In genomic region chr17:81558941-81559806, GRCh38 we compare ENCODE assay signal across 12 cellular contexts. TPM values are rescaled to one million over a fixed set of nuclear protein-coding genes. Genes with fewer than 3 reads are reported as not detected.
DNase-seq lines count a peak whose midpoint lies in the region; ATAC-seq, FAIRE-seq and TF ChIP-seq lines count a peak whose summit lies in the region.
"Had no signal": no experiment of that assay in that cellular context is flagged by ENCODE, and none has a peak within 500 bp of the region (broad histone marks: within the 10 kb centered on the region; RNA-seq: fewer than 3 reads in every experiment).

No MANE protein-coding gene starts in this region.

- H3K4me3 ChIP-seq in A549, result no peak overlapping the region
- H3K4me3 ChIP-seq in H7 (ENCODE audit: insufficient read depth, low read depth, low read length), result no peak overlapping the region
- no peak overlapping the region for H3K4me3 ChIP-seq in dorsolateral prefrontal cortex

- H3K9me3 ChIP-seq in A549, result no peaks in the 10 kb centered on the region

- FAIRE-seq in A549 (lab: Jason Lieb, UNC), result no peak

- POLR2A ChIA-PET in A549 (lab: Yijun Ruan, JAX), result interaction anchor here (0.7 to 2.1 kb wide), 4 partner anchors 21 to 310 kb away, joined by 3 to 6 read pairs (median 6); no protein-coding TSS in a partner anchor

- peak; percentile 78 to 85 for TF ChIP-seq RAD21 in A549 (conservative IDR thresholded peaks at IDR 0.05 in 1 of 2, IDR thresholded peaks at IDR 0.05 in 1 of 2)

- H3K4me2 ChIP-seq in A549, result no peak overlapping the region

- H3K27ac ChIP-seq in A549, result peak overlapping the region; percentile 58 to 88
- H3K27ac ChIP-seq in dorsolateral prefrontal cortex, result peak overlapping the region in 14 of 59 donors; percentile 5 to 52 (median 22)

- TF ChIP-seq POLR2A in A549 (IDR thresholded peaks at IDR 0.05; ENCODE audit: low read length), result no peak

- ATAC-seq in A549, result peak; percentile 92 to 93
- peak; percentile 69 for ATAC-seq in SK-N-SH treated with all-trans-retinoic acid at 6 μM for 48 hours
- peak; percentile 39 to 60 for ATAC-seq in left cardiac atrium
- ATAC-seq: activated T-cell treated with anti-CD3 and anti-CD28 coated beads, Interleukin-2, amount 50 U/mL, for 4 hours had no signal

- 64% methylated on average over 25 of the region's 27 CpGs for WGBS in A549 (ENCODE audit: missing lambda C conversion rate)

- peaks cover 17% of the 10 kb centered on the region for H3K36me3 ChIP-seq in H7 (replicated peaks; ENCODE audit: control insufficient read depth, insufficient read depth, low read length)

- no peak; a peak in 1 of 5 replicates for TF ChIP-seq EP300 in A549 (IDR thresholded peaks at IDR 0.05)

- peaks cover 82% of the 10 kb centered on the region for H3K4me1 ChIP-seq in A549

- peak; percentile 79 to 85 for DNase-seq in A549 (ENCODE audit: low read depth in 1 of 2, low spot score in 1 of 2)
- peak; percentile 84 for DNase-seq in H7
- DNase-seq in left cardiac atrium, result no peak
- DNase-seq in UCSD-AML1 (lab: John Stamatoyannopoulos, UW; ENCODE audit: unreplicated experiment), result no peak
- DNase-seq in dorsolateral prefrontal cortex, result no peak
- no peak for DNase-seq in EL
- no peak for DNase-seq in activated CD4-positive, alpha-beta T cell treated with anti-CD3 and anti-CD28 coated beads for 1 hour
- DNase-seq: activated T-cell treated with anti-CD3 and anti-CD28 coated beads, Interleukin-2, amount 50 U/mL, for 4 hours; CD4-positive, CD25-positive, alpha-beta regulatory T cell; KBM-7; NCI-H526 had no signal

- H3K27me3 ChIP-seq in H7 (ENCODE audit: control insufficient read depth, insufficient read depth, low read length) (no peaks in the 10 kb centered on the region), dorsolateral prefrontal cortex (no peaks in the 10 kb centered on the region)

- CTCF ChIA-PET in A549 (lab: Yijun Ruan, JAX), result interaction anchor here (0.5 to 45.0 kb wide), 20 partner anchors 9 to 263 kb away, joined by 3 to 1604 read pairs (median 4); partner anchors contain the start of gene ARL16

- intact Hi-C loops in left cardiac atrium (cut with DNase I), result no loop called here
- intact Hi-C loops in dorsolateral prefrontal cortex (cut with DNase I), result no loop called here

- TF ChIP-seq CTCF in A549 (IDR thresholded peaks at IDR 0.05), result peak; percentile 62
- peak in 10 of 56 donors; percentile 9 to 30 (median 18) for TF ChIP-seq CTCF in dorsolateral prefrontal cortex (IDR thresholded peaks at IDR 0.05 in 54 of 56, conservative IDR thresholded peaks at IDR 0.05 in 2 of 56; ENCODE audit: low read depth in 1 of 56, partially characterized antibody in 56 of 56)

TF ChIP-seq in A549, 52 proteins besides CTCF, POLR2A, EP300 and RAD21 (continues in another document):
- TF ChIP-seq PHF8 (IDR thresholded peaks at IDR 0.05; ENCODE audit: borderline replicate concordance, low read depth) (no peak), HOXB13 (CRISPR knock-in tag; IDR thresholded peaks at IDR 0.05; ENCODE audit: low read depth) (no peak), E2F6 (IDR thresholded peaks at IDR 0.05; ENCODE audit: borderline replicate concordance, low read depth) (0 out of 2 replicates have a peak, but pooled peaks have one; percentile 16), BHLHE40 (IDR thresholded peaks at IDR 0.05; ENCODE audit: low read depth, low read length) (no peak), MAX (IDR thresholded peaks at IDR 0.05) (peak; percentile 87), HOXB5 (CRISPR knock-in tag; IDR thresholded peaks at IDR 0.05) (peak; percentile 53; the same call in 1 of the 2 replicates), SMC3 (IDR thresholded peaks at IDR 0.05) (peak; percentile 91)

TF ChIP-seq in SK-N-SH treated with all-trans-retinoic acid at 6 μM for 48 hours, 23 proteins besides CTCF, POLR2A, EP300 and RAD21:
- TF ChIP-seq TCF4 (CRISPR knock-in tag; IDR thresholded peaks at IDR 0.05; ENCODE audit: borderline replicate concordance) (no peak), BACH2 (CRISPR knock-in tag; IDR thresholded peaks at IDR 0.05; ENCODE audit: borderline replicate concordance) (no peak), ZNF565 (CRISPR knock-in tag; conservative IDR thresholded peaks at IDR 0.05; ENCODE audit: low read depth) (no peak)
TF ChIP-seq in SK-N-SH treated with all-trans-retinoic acid at 6 μM for 48 hours: peak in this region for 0.

RNA-seq across cellular contexts. Expression of gene FAAP100, which starts 7.0 kb away (rescaled TPM):
- 5.4 and 7.2 TPM in 2 replicates for polyA plus RNA-seq in A549 (2011; rRNA removed)
- 17.3 and 25.1 TPM in 2 replicates for polyA plus RNA-seq in A549 (2012; cell fraction: cytosol; rRNA removed)
- polyA plus RNA-seq in A549 (2012; cell fraction: nucleus; rRNA removed), result 52.4 and 75.7 TPM in 2 replicates
- polyA plus RNA-seq in A549 (2017; fragmentation: RNase III; extraction: RNeasy Plus Mini Kit Qiagen cat#74134 plus additional on column Dnase treatment), result 16.2 to 17.7 TPM (median 16.8 TPM) in 3 replicates
- 7.8 and 10.0 TPM in 2 replicates for polyA minus RNA-seq in A549 (2011; rRNA and poly(A)+ RNA removed)
- total RNA-seq in H7 (2014; rRNA removed; shearing (Covaris generic)), result 40.4 and 46.6 TPM in 2 replicates
- total RNA-seq in left cardiac atrium, result 10 to 100 TPM; 11.6 to 15.7 TPM
- total RNA-seq in dorsolateral prefrontal cortex, result 10 to 100 TPM; 11.9 to 29.9 (median 19.3) TPM

RNA-seq across cellular contexts. Expression of gene FSCN2, which starts 31.0 kb away (rescaled TPM):
- polyA plus RNA-seq in A549 (2011; rRNA removed) (0.84 and 1.2 TPM in 2 replicates), A549 (2017; fragmentation: RNase III; extraction: RNeasy Plus Mini Kit Qiagen cat#74134 plus additional on column Dnase treatment) (1.3 to 1.7 TPM (median 1.3 TPM) in 3 replicates)
- polyA plus RNA-seq in A549 (2012; cell fraction: cytosol; rRNA removed), result 0.74 and 1.1 TPM in 2 replicates
- polyA plus RNA-seq in A549 (2012; cell fraction: nucleus; rRNA removed), result 7.5 and 8.3 TPM in 2 replicates
- 3.6 and 3.7 TPM in 2 replicates for polyA minus RNA-seq in A549 (2011; rRNA and poly(A)+ RNA removed)
- total RNA-seq in H7 (2014; rRNA removed; shearing (Covaris generic)), result 0.33 TPM in 1 of 2 replicates, not detected in the other
- total RNA-seq in left cardiac atrium (under 1 TPM; 0.38 to 0.39 TPM), dorsolateral prefrontal cortex (1 to 10 TPM in 111 of 120 experiments, under 1 TPM in 9; 0.52 to 5.1 (median 2.0) TPM)

RNA-seq across cellular contexts. Expression of gene ACTG1, which starts 46.6 kb away (rescaled TPM):
- polyA plus RNA-seq in A549 (2011; rRNA removed), result 2,042 and 2,306 TPM in 2 replicates
- polyA plus RNA-seq in A549 (2012; cell fraction: cytosol; rRNA removed), result 14,539 and 15,776 TPM in 2 replicates
- 26,089 and 28,335 TPM in 2 replicates for polyA plus RNA-seq in A549 (2012; cell fraction: nucleus; rRNA removed)
- 7,182 to 8,782 TPM (median 7,263 TPM) in 3 replicates for polyA plus RNA-seq in A549 (2017; fragmentation: RNase III; extraction: RNeasy Plus Mini Kit Qiagen cat#74134 plus additional on column Dnase treatment)
- polyA minus RNA-seq in A549 (2011; rRNA and poly(A)+ RNA removed), result 2,054 and 3,772 TPM in 2 replicates
- total RNA-seq in H7 (2014; rRNA removed; shearing (Covaris generic)), result 5,543 and 5,789 TPM in 2 replicates
- total RNA-seq in left cardiac atrium, result 1,000 to 10,000 TPM in 1 of 2 donors, 100 to 1,000 TPM in 1; 663 to 1,095 TPM
- 1,000 to 10,000 TPM in 85 of 120 experiments, 100 to 1,000 TPM in 35; 558 to 1,589 (median 1,117) TPM for total RNA-seq in dorsolateral prefrontal cortex

Comparison
In these comparisons a context has a peak if more than half of its experiments do, and no peak if none do; other contexts are left out.
1. DNase-seq: peak in A549 (2 of 2) and H7 (single experiment); none in left cardiac atrium (single experiment), UCSD-AML1 (single experiment), dorsolateral prefrontal cortex (0 of 10), EL (single experiment) and activated CD4-positive, alpha-beta T cell treated with anti-CD3 and anti-CD28 coated beads for 1 hour (single experiment).
2. Peak in every context shown above with its lines, with median percentiles within 50 percentile points of each other: ATAC-seq.